ENCODE assay signal across 21 cellular contexts in the genomic region with DNA sequence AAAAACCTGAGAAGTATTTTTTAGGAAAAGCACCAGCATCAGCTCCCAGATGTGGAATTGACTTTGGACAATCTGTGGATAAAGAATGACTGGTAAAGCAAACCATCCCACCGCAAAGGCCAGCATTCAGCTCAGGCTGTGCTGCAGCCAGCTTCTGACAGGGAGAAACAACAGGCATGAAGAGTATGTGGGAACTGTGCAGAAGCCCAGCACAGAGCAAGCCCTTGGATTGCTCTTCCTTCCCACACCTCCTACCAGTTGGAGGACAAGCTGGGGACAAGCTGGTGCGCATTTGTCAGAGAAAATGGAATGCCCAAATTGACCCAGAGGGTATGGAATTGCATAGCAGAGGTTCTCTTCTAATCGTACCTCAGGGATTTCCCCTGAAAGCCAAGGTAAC.
"Had no signal": no experiment of that assay in that cellular context is flagged by ENCODE, and none has a peak within 500 bp of the region (broad histone marks: within the 10 kb centered on the region; RNA-seq: fewer than 3 reads in every experiment).

No MANE protein-coding gene starts in this region.

- H3K36me3 ChIP-seq: esophagus squamous epithelium, ovary, right lobe of liver, spleen, stomach, thoracic aorta, transverse colon had no signal

- DNase-seq: central memory CD4-positive, alpha-beta T cell; cortex of kidney; dorsolateral prefrontal cortex; effector memory CD4-positive, alpha-beta T cell; esophagus squamous epithelium; foreskin keratinocyte; immature natural killer cell; kidney; left cardiac atrium; natural killer cell; ovary; right lobe of liver; spleen; stimulated activated CD4-positive, alpha-beta T cell treated with anti-CD3 and anti-CD28 coated beads, Interleukin-15, amount 100 ng/mL, for 24 hours; stimulated activated CD4-positive, alpha-beta T cell treated with anti-CD3 and anti-CD28 coated beads, Interleukin-1b, Interleukin-23, amount 100 ng/mL, for 48 hours; stimulated activated CD4-positive, alpha-beta T cell treated with anti-CD3 and anti-CD28 coated beads, Interleukin-4, amount 100 ng/mL, for 4 hours; stimulated activated naive CD4-positive, alpha-beta T cell; stomach; substantia nigra; transverse colon had no signal

- H3K4me3 ChIP-seq: dorsolateral prefrontal cortex, esophagus squamous epithelium, ovary, right lobe of liver, spleen, stomach, thoracic aorta, transverse colon had no signal

- ATAC-seq: foreskin keratinocyte, natural killer cell, right lobe of liver had no signal

- H3K4me1 ChIP-seq: foreskin keratinocyte had no signal

- H3K27ac ChIP-seq: dorsolateral prefrontal cortex, esophagus squamous epithelium, foreskin keratinocyte, ovary, right lobe of liver had no signal

- H3K27me3 ChIP-seq: foreskin keratinocyte, ovary, right lobe of liver, stomach, transverse colon had no signal

- H3K9me3 ChIP-seq: esophagus squamous epithelium, ovary, right lobe of liver, spleen, stomach, thoracic aorta, transverse colon had no signal
